8 cellular contexts compared by ENCODE assay signal in genomic region chr7:97872025-97872669, GRCh38. TPM values are rescaled to one million over a fixed set of nuclear protein-coding genes. Genes with fewer than 3 reads are reported as not detected.
DNase-seq lines count a peak whose midpoint lies in the region; ATAC-seq and TF ChIP-seq lines count a peak whose summit lies in the region.

A gene with protein sequence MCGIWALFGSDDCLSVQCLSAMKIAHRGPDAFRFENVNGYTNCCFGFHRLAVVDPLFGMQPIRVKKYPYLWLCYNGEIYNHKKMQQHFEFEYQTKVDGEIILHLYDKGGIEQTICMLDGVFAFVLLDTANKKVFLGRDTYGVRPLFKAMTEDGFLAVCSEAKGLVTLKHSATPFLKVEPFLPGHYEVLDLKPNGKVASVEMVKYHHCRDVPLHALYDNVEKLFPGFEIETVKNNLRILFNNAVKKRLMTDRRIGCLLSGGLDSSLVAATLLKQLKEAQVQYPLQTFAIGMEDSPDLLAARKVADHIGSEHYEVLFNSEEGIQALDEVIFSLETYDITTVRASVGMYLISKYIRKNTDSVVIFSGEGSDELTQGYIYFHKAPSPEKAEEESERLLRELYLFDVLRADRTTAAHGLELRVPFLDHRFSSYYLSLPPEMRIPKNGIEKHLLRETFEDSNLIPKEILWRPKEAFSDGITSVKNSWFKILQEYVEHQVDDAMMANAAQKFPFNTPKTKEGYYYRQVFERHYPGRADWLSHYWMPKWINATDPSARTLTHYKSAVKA (minus strand): TSS chr7:97872408. CDS start chr7:97869156, 3,252 bp downstream.

- peak in 1 of 3 donors; percentile 36 for TF ChIP-seq POLR2A in spleen (IDR thresholded peaks at IDR 0.05)

- peaks cover 0 to 24% (median 8%) of the 10 kb centered on the region in 6 donors for H3K36me3 ChIP-seq in spleen

- TF ChIP-seq CTCF in AG04450 (IDR thresholded peaks at IDR 0.05; ENCODE audit: low read depth, low read length) = 0 out of 2 replicates have a peak, but pooled peaks have one; percentile 2
- peak in 2 of 11 experiments; percentile 4 to 18 for TF ChIP-seq CTCF in spleen (IDR thresholded peaks at IDR 0.05 in 8 of 11, conservative IDR thresholded peaks at IDR 0.05 in 3 of 11)

- H3K27me3 ChIP-seq in AG04450 (ENCODE audit: control insufficient read depth, insufficient read depth, low read length) (no peaks in the 10 kb centered on the region), spleen (replicated peaks in 1 of 7) (no peaks in the 10 kb centered on the region)

- 0 to 1% (median 1%) methylated on average over 27 to 58 of the region's 58 CpGs for WGBS in spleen, 5 donors

- intact Hi-C loops in spleen (cut with DNase I; ENCODE audit: low total_unique reads) = no loop called here

- H3K27ac ChIP-seq in AG04450 (ENCODE audit: low read depth, low read length) (peak within 1 kb of the TSS; percentile 72), caudate nucleus (ENCODE audit: low read depth, low read length) (no peak within 1 kb of the TSS), spleen (peak within 1 kb of the TSS; percentile 48 to 93 (median 84))

- H3K4me3 ChIP-seq in AG04450 (ENCODE audit: low read depth, low read length) = peak within 1 kb of the TSS; percentile 96
- peak within 1 kb of the TSS; percentile 43 to 90 (median 68) for H3K4me3 ChIP-seq in spleen

- CTCF ChIA-PET in AG04450 (lab: Charles Lee) = interaction anchor here (1.1 to 1.6 kb wide), 3 partner anchors 15 to 296 kb away, joined by 3 to 11 read pairs (median 3); no protein-coding TSS in a partner anchor

- H3K9me3 ChIP-seq in AG04450 (ENCODE audit: control insufficient read depth, insufficient read depth, low read length) (no peaks in the 10 kb centered on the region; the same call in 1 of the 2 replicates), spleen (no peaks in the 10 kb centered on the region)

- ATAC-seq in GM18909 (IDR thresholded peaks at IDR 0.05; ENCODE audit: poor library complexity, unreplicated experiment) (peak; percentile 99), HG03159 (IDR thresholded peaks at IDR 0.05; ENCODE audit: unreplicated experiment) (peak; percentile 99)

- DNase-seq in AG04450 (ENCODE audit: low read depth, low spot score) (peak; percentile 71), NCI-H226 (peak; percentile 92), caudate nucleus (lab: John Stamatoyannopoulos, UW) (peak in 60 of 61 donors; percentile 42 to 97 (median 87)), inferior parietal cortex (ENCODE audit: extremely low spot score) (peak; percentile 90), spleen (peak; percentile 97)
- DNase-seq in activated CD4-positive, CD25-positive, alpha-beta regulatory T cell (lab: John Stamatoyannopoulos, UW) = peak; percentile 70 to 80 (median 76)

- H3K4me1 ChIP-seq in spleen = peaks cover 0 to 25% (median 15%) of the 10 kb centered on the region in 6 donors

- POLR2A ChIA-PET in AG04450 (lab: Yijun Ruan, JAX) = interaction anchor here (0.5 to 0.9 kb wide), 2 partner anchors 215 to 755 kb away, joined by 5 to 6 read pairs; partner anchors contain the start of gene SDHAF3

RNA-seq across cellular contexts. Expression of the gene that starts here (rescaled TPM):
- polyA plus RNA-seq in AG04450 (2011; rRNA removed) = 113 and 117 TPM in 2 replicates
- polyA minus RNA-seq in AG04450 (2011; rRNA and poly(A)+ RNA removed) = 85.8 and 96.4 TPM in 2 replicates
- total RNA-seq in spleen = 10 to 100 TPM; 10.9 to 34.1 (median 19.5) TPM
- 10 to 100 TPM; 32.7 to 82.7 (median 38.8) TPM for polyA plus RNA-seq in spleen
